ENCODE assay signal across 28 cellular contexts in genomic region chr3:38387862-38388261, GRCh38.
"Had no signal": no experiment of that assay in that cellular context is flagged by ENCODE, and none has a peak within 500 bp of the region (broad histone marks: within the 10 kb centered on the region; RNA-seq: fewer than 3 reads in every experiment).

No MANE protein-coding gene starts in this region.

- H3K36me3 ChIP-seq: brain microvascular endothelial cell had no signal

- H3K4me1 ChIP-seq: gastrocnemius medialis had no signal

- H3K27me3 ChIP-seq: brain microvascular endothelial cell, dorsolateral prefrontal cortex, gastrocnemius medialis had no signal

- DNase-seq: activated B cell treated with CpG ODN at 0.5 μM for 24 hours; activated CD4-positive, alpha-beta T cell treated with anti-CD3 and anti-CD28 coated beads for 48 hours; activated CD4-positive, alpha-beta T cell treated with anti-CD3 and anti-CD28 coated beads, Interleukin-2, amount 50 U/mL, for 1 hour; activated CD4-positive, alpha-beta T cell treated with anti-CD3 and anti-CD28 coated beads, Interleukin-2, amount 50 U/mL, for 48 hours; activated CD8-positive, alpha-beta memory T cell treated with anti-CD3 and anti-CD28 coated beads for 24 hours; activated CD8-positive, alpha-beta T cell treated with anti-CD3 and anti-CD28 coated beads for 36 hours; activated effector memory CD4-positive, alpha-beta T cell treated with Interleukin-2 at 50 U/mL for 16 hours; activated gamma-delta T cell treated with Interleukin-2 at 50 U/mL for 16 hours; activated naive CD4-positive, alpha-beta T cell treated with anti-CD3 and anti-CD28 coated beads, Interleukin-2, amount 50 U/mL, for 16 hours; activated naive CD4-positive, alpha-beta T cell treated with Interleukin-2 at 50 U/mL for 16 hours; activated T-cell treated with anti-CD3 and anti-CD28 coated beads, Interleukin-2, amount 50 U/mL, for 4 hours; amniotic stem cell; anterior cingulate cortex; brain microvascular endothelial cell; dorsolateral prefrontal cortex; effector memory CD4-positive, alpha-beta T cell; endodermal cell; foreskin fibroblast; gastrocnemius medialis; T-helper 1 cell; T-helper 17 cell; T1000; WERI-Rb-1 had no signal

- H3K27ac ChIP-seq: brain microvascular endothelial cell, coronary artery, dorsolateral prefrontal cortex, gastrocnemius medialis, WERI-Rb-1 had no signal

- H3K9me3 ChIP-seq: gastrocnemius medialis had no signal

- ATAC-seq: activated CD4-positive, CD25-positive, alpha-beta regulatory T cell treated with anti-CD3 and anti-CD28 coated beads, Interleukin-2, amount 50 U/mL, for 24 hours; activated CD8-positive, alpha-beta T cell treated with anti-CD3 and anti-CD28 coated beads for 36 hours; activated T-cell treated with anti-CD3 and anti-CD28 coated beads, Interleukin-2, amount 50 U/mL, for 4 hours; activated T-helper 17 cell treated with anti-CD3 and anti-CD28 coated beads, Interleukin-2, amount 50 U/mL, for 72 hours; esophagus mucosa; gastrocnemius medialis; T-helper 17 cell had no signal

- H3K4me3 ChIP-seq: coronary artery, dorsolateral prefrontal cortex, gastrocnemius medialis had no signal

- FAIRE-seq: bronchial epithelial cell had no signal
